ENCODE assay signal across 8 cellular contexts in genomic region chr17:17403899-17404576, GRCh38.
DNase-seq lines count a peak whose midpoint lies in the region; ATAC-seq and TF ChIP-seq lines count a peak whose summit lies in the region.

No MANE protein-coding gene starts in this region.

- peak overlapping the region; percentile 5 for H3K4me3 Mint-ChIP-seq in activated CD4-positive, alpha-beta T cell treated with anti-CD3 and anti-CD28 coated beads, Interleukin-2, amount 10 ng/mL, durations not matched to agents 7 days and 5 days
- H3K4me3 Mint-ChIP-seq in MCF 10A (ENCODE audit: unreplicated experiment): no peak overlapping the region

- H3K9me3 Mint-ChIP-seq in activated CD4-positive, alpha-beta T cell treated with anti-CD3 and anti-CD28 coated beads, Interleukin-2, amount 10 ng/mL, durations not matched to agents 7 days and 5 days: no peaks in the 10 kb centered on the region
- no peaks in the 10 kb centered on the region for H3K9me3 Mint-ChIP-seq in MCF 10A (ENCODE audit: unreplicated experiment)

- H3K9ac ChIP-seq in BLaER1 treated with 17β-estradiol and CSF1 and Interleukin-3, amounts not matched to agents 10 nM and 100 nM: peak overlapping the region in 9 of 11 experiments; percentile 38 to 81 (median 73); a peak in 17 of 22 replicates

- no peak for TF ChIP-seq CTCF in MCF 10A (IDR thresholded peaks at IDR 0.05; ENCODE audit: unreplicated experiment)

- peaks cover 59% of the 10 kb centered on the region for H3K4me1 Mint-ChIP-seq in activated CD4-positive, alpha-beta T cell treated with anti-CD3 and anti-CD28 coated beads, Interleukin-2, amount 10 ng/mL, durations not matched to agents 7 days and 5 days
- H3K4me1 Mint-ChIP-seq in MCF 10A (ENCODE audit: insufficient read depth, unreplicated experiment): peaks cover 17% of the 10 kb centered on the region

- POLR2A ChIA-PET in activated CD4-positive, alpha-beta T cell treated with anti-CD3 and anti-CD28 coated beads, Interleukin-2, amount 10 ng/mL, durations not matched to agents 7 days and 5 days (lab: Charles Lee): no interaction called here
- POLR2A ChIA-PET in MCF 10A (lab: Yijun Ruan, JAX): no interaction called here

- peak overlapping the region in 10 of 11 experiments; percentile 34 to 93 (median 82); a peak in 18 of 22 replicates for H3K27ac ChIP-seq in BLaER1 treated with 17β-estradiol and CSF1 and Interleukin-3, amounts not matched to agents 10 nM and 100 nM

- 0 out of 22 replicates have a peak, but pooled peaks cover 0 to 4% (median 0%) of the 10 kb centered on the region in 11 experiments for H3K27me3 ChIP-seq in BLaER1 treated with 17β-estradiol and CSF1 and Interleukin-3, amounts not matched to agents 10 nM and 100 nM
- H3K27me3 ChIP-seq in H7 (ENCODE audit: control insufficient read depth, insufficient read depth, low read length): no peaks in the 10 kb centered on the region

- ATAC-seq in GM18909 (IDR thresholded peaks at IDR 0.05; ENCODE audit: poor library complexity, unreplicated experiment): no peak
- ATAC-seq in GM19395 (IDR thresholded peaks at IDR 0.05; ENCODE audit: unreplicated experiment): no peak

- no peaks in the 10 kb centered on the region for H4K20me1 ChIP-seq in BLaER1 treated with 17β-estradiol and CSF1 and Interleukin-3, amounts not matched to agents 10 nM and 100 nM

- no TSS peak for BruUV-seq in MCF 10A (replicated peaks; lab: Mats Ljungman, UMichigan)

- H3K9me3 ChIP-seq in BLaER1 treated with 17β-estradiol and CSF1 and Interleukin-3, amounts not matched to agents 10 nM and 100 nM (replicated peaks in 1 of 11): no peaks in the 10 kb centered on the region

- DNase-seq in NCI-H2081 (lab: John Stamatoyannopoulos, UW) (peak; percentile 78 to 93), lung microvascular endothelial cell (ENCODE audit: low read depth in 2 of 2) (peak; percentile 28 to 46), H7 (no peak), MCF 10A (ENCODE audit: unreplicated experiment) (no peak)
- DNase-seq in activated CD4-positive, alpha-beta T cell treated with anti-CD3 and anti-CD28 coated beads, Interleukin-2, amount 10 ng/mL, durations not matched to agents 7 days and 5 days: peak; percentile 61

- H3K4me3 ChIP-seq in BLaER1 treated with 17β-estradiol and CSF1 and Interleukin-3, amounts not matched to agents 10 nM and 100 nM: peak overlapping the region in 8 of 10 experiments; percentile 4 to 46 (median 35); a peak in 9 of 20 replicates
- H3K4me3 ChIP-seq in H7 (ENCODE audit: insufficient read depth, low read depth, low read length): no peak overlapping the region

- H3K27ac Mint-ChIP-seq in activated CD4-positive, alpha-beta T cell treated with anti-CD3 and anti-CD28 coated beads, Interleukin-2, amount 10 ng/mL, durations not matched to agents 7 days and 5 days: peak overlapping the region; percentile 93
- no peak overlapping the region for H3K27ac Mint-ChIP-seq in MCF 10A (ENCODE audit: low read depth, unreplicated experiment)

- H3K36me3 ChIP-seq in BLaER1 treated with 17β-estradiol and CSF1 and Interleukin-3, amounts not matched to agents 10 nM and 100 nM: no peaks in the 10 kb centered on the region
- no peaks in the 10 kb centered on the region for H3K36me3 ChIP-seq in H7 (replicated peaks; ENCODE audit: control insufficient read depth, insufficient read depth, low read length)

- H3K4me2 ChIP-seq in BLaER1 treated with 17β-estradiol and CSF1 and Interleukin-3, amounts not matched to agents 10 nM and 100 nM: peak overlapping the region; percentile 68 to 98 (median 92)

- peaks cover 75 to 100% (median 98%) of the 10 kb centered on the region in 10 experiments for H3K4me1 ChIP-seq in BLaER1 treated with 17β-estradiol and CSF1 and Interleukin-3, amounts not matched to agents 10 nM and 100 nM

- peaks cover 2% of the 10 kb centered on the region for H3K27me3 Mint-ChIP-seq in activated CD4-positive, alpha-beta T cell treated with anti-CD3 and anti-CD28 coated beads, Interleukin-2, amount 10 ng/mL, durations not matched to agents 7 days and 5 days
- no peaks in the 10 kb centered on the region for H3K27me3 Mint-ChIP-seq in MCF 10A (ENCODE audit: insufficient read depth, unreplicated experiment)

- H3K36me3 Mint-ChIP-seq in activated CD4-positive, alpha-beta T cell treated with anti-CD3 and anti-CD28 coated beads, Interleukin-2, amount 10 ng/mL, durations not matched to agents 7 days and 5 days (ENCODE audit: low read depth): no peaks in the 10 kb centered on the region
- no peaks in the 10 kb centered on the region for H3K36me3 Mint-ChIP-seq in MCF 10A (ENCODE audit: insufficient read depth, unreplicated experiment)

- CTCF ChIA-PET in activated CD4-positive, alpha-beta T cell treated with anti-CD3 and anti-CD28 coated beads, Interleukin-2, amount 10 ng/mL, durations not matched to agents 7 days and 5 days (lab: Charles Lee): interaction anchor here (1.1 kb wide), 1 partner anchor 10 kb away, joined by 3 read pairs; no protein-coding TSS in a partner anchor
- CTCF ChIA-PET in MCF 10A (lab: Yijun Ruan, JAX): interaction anchor here (0.7 kb wide), 1 partner anchor 218 kb away, joined by 3 read pairs; no protein-coding TSS in a partner anchor

- intact Hi-C loops in MCF 10A (cut with micrococcal nuclease): no loop called here

Comparison
In these comparisons a context has a peak if more than half of its experiments do, and no peak if none do; other contexts are left out.
1. DNase-seq: peak in NCI-H2081 (2 of 2), activated CD4-positive, alpha-beta T cell treated with anti-CD3 and anti-CD28 coated beads, Interleukin-2, amount 10 ng/mL, durations not matched to agents 7 days and 5 days (single experiment) and lung microvascular endothelial cell (2 of 2); none in H7 (single experiment) and MCF 10A (single experiment).